In the genomic region with DNA sequence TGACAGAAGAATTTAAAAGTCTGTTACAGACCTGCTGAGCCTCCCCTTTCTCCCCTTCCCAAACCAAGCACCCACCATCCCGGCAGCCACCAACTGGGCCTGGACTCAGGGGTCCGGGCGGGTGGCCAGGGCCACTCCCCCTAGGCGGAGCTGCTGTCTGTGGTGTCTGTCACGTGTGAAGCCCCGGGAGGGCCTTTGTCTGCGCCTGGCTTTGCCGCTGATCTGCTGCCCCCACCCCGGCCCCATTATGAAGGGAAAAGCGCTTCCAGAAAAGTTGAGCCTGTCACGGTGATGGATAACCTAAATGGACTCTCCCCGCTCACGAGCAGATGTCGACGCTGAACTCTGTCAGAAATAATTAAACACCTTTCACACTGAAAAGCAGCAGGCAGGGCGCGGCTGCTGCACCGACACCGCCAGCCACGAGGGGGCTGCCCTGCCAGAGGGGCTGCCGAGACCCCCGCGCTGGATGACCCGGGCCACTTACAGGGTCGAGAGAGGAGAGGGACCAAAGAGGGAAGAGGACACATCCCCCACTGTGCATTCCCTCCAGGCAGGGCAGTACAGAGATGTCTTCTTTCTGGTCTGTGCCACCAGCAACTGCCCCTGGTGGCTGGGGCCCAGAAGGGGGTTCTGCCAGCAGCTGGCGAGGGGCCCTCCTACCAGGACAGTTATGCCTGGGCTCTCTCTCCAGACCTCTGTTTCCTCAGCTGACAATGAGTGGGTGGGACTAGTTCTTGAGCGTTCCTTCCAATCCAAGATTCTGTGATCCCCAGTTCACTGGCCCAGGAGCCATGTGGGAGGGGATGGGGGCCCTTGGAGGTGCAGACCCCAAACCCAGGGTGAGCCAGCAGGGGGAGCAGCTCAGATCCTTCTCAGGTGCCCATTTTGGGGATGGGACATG, we compare ENCODE assay signal across 1 cellular context.
A peak's percentile ranks its signal among the peaks of the same experiment; 100 is the strongest.
TF ChIP-seq lines count a peak whose summit lies in the region.

No MANE protein-coding gene starts in this region.

TF ChIP-seq in HEK293, 187 proteins besides CTCF, POLR2A, EP300 and RAD21 (continued from another document and continues in another):
- TF ChIP-seq, protein P1, sequence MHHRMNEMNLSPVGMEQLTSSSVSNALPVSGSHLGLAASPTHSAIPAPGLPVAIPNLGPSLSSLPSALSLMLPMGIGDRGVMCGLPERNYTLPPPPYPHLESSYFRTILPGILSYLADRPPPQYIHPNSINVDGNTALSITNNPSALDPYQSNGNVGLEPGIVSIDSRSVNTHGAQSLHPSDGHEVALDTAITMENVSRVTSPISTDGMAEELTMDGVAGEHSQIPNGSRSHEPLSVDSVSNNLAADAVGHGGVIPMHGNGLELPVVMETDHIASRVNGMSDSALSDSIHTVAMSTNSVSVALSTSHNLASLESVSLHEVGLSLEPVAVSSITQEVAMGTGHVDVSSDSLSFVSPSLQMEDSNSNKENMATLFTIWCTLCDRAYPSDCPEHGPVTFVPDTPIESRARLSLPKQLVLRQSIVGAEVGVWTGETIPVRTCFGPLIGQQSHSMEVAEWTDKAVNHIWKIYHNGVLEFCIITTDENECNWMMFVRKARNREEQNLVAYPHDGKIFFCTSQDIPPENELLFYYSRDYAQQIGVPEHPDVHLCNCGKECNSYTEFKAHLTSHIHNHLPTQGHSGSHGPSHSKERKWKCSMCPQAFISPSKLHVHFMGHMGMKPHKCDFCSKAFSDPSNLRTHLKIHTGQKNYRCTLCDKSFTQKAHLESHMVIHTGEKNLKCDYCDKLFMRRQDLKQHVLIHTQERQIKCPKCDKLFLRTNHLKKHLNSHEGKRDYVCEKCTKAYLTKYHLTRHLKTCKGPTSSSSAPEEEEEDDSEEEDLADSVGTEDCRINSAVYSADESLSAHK (tag by site-specific recombination; IDR thresholded peaks at IDR 0.05) = no peak
- TF ChIP-seq ZNF426 (tag by site-specific recombination; IDR thresholded peaks at IDR 0.05) (no peak), ZNF341 (tag by site-specific recombination; IDR thresholded peaks at IDR 0.05; ENCODE audit: low read depth) (peak; percentile 93), KLF7 (tag by site-specific recombination; IDR thresholded peaks at IDR 0.05; ENCODE audit: borderline replicate concordance) (peak; percentile 64; the same call in 1 of the 2 replicates), KLF16 (tag by site-specific recombination; IDR thresholded peaks at IDR 0.05) (no peak; the same call in 1 of the 2 replicates), ZBTB8A (tag by site-specific recombination; IDR thresholded peaks at IDR 0.05) (peak; percentile 37; the same call in 1 of the 2 replicates), ZNF155 (tag by site-specific recombination; IDR thresholded peaks at IDR 0.05) (no peak), MZF1 (tag by site-specific recombination; IDR thresholded peaks at IDR 0.05; ENCODE audit: borderline replicate concordance) (no peak), ZSCAN23 (tag by site-specific recombination; IDR thresholded peaks at IDR 0.05) (no peak), GLIS2 (tag by site-specific recombination; IDR thresholded peaks at IDR 0.05) (peak; percentile 81), EGR2 (tag by site-specific recombination; IDR thresholded peaks at IDR 0.05; ENCODE audit: low read depth) (no peak), ZNF416 (tag by site-specific recombination; IDR thresholded peaks at IDR 0.05) (no peak), FEZF1 (tag by site-specific recombination; IDR thresholded peaks at IDR 0.05) (no peak), ZNF112 (tag by site-specific recombination; IDR thresholded peaks at IDR 0.05) (no peak), ZNF777 (tag by site-specific recombination; IDR thresholded peaks at IDR 0.05; ENCODE audit: borderline replicate concordance) (no peak), ZNF433 (tag by site-specific recombination; IDR thresholded peaks at IDR 0.05; ENCODE audit: low read depth) (no peak), ZNF701 (tag by site-specific recombination; IDR thresholded peaks at IDR 0.05) (no peak), ZNF2 (tag by site-specific recombination; IDR thresholded peaks at IDR 0.05) (0 out of 2 replicates have a peak, but pooled peaks have one; percentile 40), SP7 (tag by site-specific recombination; IDR thresholded peaks at IDR 0.05) (peak; percentile 55), ZNF707 (tag by site-specific recombination; IDR thresholded peaks at IDR 0.05) (no peak), ZSCAN16 (tag by site-specific recombination; IDR thresholded peaks at IDR 0.05) (peak; percentile 90), ZBTB7A (tag by site-specific recombination; IDR thresholded peaks at IDR 0.05; ENCODE audit: low read depth) (no peak), ZNF174 (tag by site-specific recombination; IDR thresholded peaks at IDR 0.05) (no peak), SALL2 (tag by site-specific recombination; IDR thresholded peaks at IDR 0.05; ENCODE audit: borderline replicate concordance) (no peak), ZNF791 (tag by site-specific recombination; IDR thresholded peaks at IDR 0.05) (no peak), SCRT1 (tag by site-specific recombination; IDR thresholded peaks at IDR 0.05; ENCODE audit: borderline replicate concordance) (no peak), ZNF626 (tag by site-specific recombination; IDR thresholded peaks at IDR 0.05) (no peak), ZNF670 (tag by site-specific recombination; IDR thresholded peaks at IDR 0.05; ENCODE audit: low read depth) (no peak), TRIM28 (IDR thresholded peaks at IDR 0.05; ENCODE audit: borderline replicate concordance, low read length) (no peak)
- TF ChIP-seq, protein P2, sequence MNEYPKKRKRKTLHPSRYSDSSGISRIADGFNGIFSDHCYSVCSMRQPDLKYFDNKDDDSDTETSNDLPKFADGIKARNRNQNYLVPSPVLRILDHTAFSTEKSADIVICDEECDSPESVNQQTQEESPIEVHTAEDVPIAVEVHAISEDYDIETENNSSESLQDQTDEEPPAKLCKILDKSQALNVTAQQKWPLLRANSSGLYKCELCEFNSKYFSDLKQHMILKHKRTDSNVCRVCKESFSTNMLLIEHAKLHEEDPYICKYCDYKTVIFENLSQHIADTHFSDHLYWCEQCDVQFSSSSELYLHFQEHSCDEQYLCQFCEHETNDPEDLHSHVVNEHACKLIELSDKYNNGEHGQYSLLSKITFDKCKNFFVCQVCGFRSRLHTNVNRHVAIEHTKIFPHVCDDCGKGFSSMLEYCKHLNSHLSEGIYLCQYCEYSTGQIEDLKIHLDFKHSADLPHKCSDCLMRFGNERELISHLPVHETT (tag by site-specific recombination; IDR thresholded peaks at IDR 0.05) = no peak
- TF ChIP-seq, protein P3, sequence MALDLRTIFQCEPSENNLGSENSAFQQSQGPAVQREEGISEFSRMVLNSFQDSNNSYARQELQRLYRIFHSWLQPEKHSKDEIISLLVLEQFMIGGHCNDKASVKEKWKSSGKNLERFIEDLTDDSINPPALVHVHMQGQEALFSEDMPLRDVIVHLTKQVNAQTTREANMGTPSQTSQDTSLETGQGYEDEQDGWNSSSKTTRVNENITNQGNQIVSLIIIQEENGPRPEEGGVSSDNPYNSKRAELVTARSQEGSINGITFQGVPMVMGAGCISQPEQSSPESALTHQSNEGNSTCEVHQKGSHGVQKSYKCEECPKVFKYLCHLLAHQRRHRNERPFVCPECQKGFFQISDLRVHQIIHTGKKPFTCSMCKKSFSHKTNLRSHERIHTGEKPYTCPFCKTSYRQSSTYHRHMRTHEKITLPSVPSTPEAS (tag by site-specific recombination; IDR thresholded peaks at IDR 0.05) = no peak
- TF ChIP-seq, protein P4, sequence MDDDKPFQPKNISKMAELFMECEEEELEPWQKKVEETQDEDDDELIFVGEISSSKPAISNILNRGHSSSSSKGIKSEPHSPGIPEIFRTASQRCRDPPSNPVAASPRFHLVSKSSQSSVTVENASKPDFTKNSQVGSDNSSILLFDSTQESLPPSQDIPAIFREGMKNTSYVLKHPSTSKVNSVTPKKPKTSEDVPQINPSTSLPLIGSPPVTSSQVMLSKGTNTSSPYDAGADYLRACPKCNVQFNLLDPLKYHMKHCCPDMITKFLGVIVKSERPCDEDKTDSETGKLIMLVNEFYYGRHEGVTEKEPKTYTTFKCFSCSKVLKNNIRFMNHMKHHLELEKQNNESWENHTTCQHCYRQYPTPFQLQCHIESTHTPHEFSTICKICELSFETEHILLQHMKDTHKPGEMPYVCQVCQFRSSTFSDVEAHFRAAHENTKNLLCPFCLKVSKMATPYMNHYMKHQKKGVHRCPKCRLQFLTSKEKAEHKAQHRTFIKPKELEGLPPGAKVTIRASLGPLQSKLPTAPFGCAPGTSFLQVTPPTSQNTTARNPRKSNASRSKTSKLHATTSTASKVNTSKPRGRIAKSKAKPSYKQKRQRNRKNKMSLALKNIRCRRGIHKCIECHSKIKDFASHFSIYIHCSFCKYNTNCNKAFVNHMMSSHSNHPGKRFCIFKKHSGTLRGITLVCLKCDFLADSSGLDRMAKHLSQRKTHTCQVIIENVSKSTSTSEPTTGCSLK (tag by site-specific recombination; IDR thresholded peaks at IDR 0.05) = no peak
- TF ChIP-seq, protein P5, sequence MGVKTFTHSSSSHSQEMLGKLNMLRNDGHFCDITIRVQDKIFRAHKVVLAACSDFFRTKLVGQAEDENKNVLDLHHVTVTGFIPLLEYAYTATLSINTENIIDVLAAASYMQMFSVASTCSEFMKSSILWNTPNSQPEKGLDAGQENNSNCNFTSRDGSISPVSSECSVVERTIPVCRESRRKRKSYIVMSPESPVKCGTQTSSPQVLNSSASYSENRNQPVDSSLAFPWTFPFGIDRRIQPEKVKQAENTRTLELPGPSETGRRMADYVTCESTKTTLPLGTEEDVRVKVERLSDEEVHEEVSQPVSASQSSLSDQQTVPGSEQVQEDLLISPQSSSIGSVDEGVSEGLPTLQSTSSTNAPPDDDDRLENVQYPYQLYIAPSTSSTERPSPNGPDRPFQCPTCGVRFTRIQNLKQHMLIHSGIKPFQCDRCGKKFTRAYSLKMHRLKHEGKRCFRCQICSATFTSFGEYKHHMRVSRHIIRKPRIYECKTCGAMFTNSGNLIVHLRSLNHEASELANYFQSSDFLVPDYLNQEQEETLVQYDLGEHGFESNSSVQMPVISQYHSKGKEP (tag by site-specific recombination; IDR thresholded peaks at IDR 0.05) = no peak
- TF ChIP-seq, protein P6, sequence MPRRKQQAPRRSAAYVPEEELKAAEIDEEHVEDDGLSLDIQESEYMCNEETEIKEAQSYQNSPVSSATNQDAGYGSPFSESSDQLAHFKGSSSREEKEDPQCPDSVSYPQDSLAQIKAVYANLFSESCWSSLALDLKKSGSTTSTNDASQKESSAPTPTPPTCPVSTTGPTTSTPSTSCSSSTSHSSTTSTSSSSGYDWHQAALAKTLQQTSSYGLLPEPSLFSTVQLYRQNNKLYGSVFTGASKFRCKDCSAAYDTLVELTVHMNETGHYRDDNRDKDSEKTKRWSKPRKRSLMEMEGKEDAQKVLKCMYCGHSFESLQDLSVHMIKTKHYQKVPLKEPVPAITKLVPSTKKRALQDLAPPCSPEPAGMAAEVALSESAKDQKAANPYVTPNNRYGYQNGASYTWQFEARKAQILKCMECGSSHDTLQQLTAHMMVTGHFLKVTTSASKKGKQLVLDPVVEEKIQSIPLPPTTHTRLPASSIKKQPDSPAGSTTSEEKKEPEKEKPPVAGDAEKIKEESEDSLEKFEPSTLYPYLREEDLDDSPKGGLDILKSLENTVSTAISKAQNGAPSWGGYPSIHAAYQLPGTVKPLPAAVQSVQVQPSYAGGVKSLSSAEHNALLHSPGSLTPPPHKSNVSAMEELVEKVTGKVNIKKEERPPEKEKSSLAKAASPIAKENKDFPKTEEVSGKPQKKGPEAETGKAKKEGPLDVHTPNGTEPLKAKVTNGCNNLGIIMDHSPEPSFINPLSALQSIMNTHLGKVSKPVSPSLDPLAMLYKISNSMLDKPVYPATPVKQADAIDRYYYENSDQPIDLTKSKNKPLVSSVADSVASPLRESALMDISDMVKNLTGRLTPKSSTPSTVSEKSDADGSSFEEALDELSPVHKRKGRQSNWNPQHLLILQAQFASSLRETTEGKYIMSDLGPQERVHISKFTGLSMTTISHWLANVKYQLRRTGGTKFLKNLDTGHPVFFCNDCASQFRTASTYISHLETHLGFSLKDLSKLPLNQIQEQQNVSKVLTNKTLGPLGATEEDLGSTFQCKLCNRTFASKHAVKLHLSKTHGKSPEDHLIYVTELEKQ (tag by site-specific recombination; IDR thresholded peaks at IDR 0.05; ENCODE audit: borderline replicate concordance) = 0 out of 2 replicates have a peak, but pooled peaks have one; percentile 42
- TF ChIP-seq, protein P7, sequence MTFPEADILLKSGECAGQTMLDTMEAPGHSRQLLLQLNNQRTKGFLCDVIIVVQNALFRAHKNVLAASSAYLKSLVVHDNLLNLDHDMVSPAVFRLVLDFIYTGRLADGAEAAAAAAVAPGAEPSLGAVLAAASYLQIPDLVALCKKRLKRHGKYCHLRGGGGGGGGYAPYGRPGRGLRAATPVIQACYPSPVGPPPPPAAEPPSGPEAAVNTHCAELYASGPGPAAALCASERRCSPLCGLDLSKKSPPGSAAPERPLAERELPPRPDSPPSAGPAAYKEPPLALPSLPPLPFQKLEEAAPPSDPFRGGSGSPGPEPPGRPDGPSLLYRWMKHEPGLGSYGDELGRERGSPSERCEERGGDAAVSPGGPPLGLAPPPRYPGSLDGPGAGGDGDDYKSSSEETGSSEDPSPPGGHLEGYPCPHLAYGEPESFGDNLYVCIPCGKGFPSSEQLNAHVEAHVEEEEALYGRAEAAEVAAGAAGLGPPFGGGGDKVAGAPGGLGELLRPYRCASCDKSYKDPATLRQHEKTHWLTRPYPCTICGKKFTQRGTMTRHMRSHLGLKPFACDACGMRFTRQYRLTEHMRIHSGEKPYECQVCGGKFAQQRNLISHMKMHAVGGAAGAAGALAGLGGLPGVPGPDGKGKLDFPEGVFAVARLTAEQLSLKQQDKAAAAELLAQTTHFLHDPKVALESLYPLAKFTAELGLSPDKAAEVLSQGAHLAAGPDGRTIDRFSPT (tag by site-specific recombination; IDR thresholded peaks at IDR 0.05) = 0 out of 2 replicates have a peak, but pooled peaks have one; percentile 48
- TF ChIP-seq, protein P8, sequence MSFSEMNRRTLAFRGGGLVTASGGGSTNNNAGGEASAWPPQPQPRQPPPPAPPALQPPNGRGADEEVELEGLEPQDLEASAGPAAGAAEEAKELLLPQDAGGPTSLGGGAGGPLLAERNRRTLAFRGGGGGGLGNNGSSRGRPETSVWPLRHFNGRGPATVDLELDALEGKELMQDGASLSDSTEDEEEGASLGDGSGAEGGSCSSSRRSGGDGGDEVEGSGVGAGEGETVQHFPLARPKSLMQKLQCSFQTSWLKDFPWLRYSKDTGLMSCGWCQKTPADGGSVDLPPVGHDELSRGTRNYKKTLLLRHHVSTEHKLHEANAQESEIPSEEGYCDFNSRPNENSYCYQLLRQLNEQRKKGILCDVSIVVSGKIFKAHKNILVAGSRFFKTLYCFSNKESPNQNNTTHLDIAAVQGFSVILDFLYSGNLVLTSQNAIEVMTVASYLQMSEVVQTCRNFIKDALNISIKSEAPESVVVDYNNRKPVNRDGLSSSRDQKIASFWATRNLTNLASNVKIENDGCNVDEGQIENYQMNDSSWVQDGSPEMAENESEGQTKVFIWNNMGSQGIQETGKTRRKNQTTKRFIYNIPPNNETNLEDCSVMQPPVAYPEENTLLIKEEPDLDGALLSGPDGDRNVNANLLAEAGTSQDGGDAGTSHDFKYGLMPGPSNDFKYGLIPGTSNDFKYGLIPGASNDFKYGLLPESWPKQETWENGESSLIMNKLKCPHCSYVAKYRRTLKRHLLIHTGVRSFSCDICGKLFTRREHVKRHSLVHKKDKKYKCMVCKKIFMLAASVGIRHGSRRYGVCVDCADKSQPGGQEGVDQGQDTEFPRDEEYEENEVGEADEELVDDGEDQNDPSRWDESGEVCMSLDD (tag by site-specific recombination; IDR thresholded peaks at IDR 0.05) = 0 out of 2 replicates have a peak, but pooled peaks have one; percentile 45
